Comparison of ENCODE assay signal across 8 cellular contexts in genomic region chr1:227379555-227379892, GRCh38.
"Had no signal": no experiment of that assay in that cellular context is flagged by ENCODE, and none has a peak within 500 bp of the region (broad histone marks: within the 10 kb centered on the region; RNA-seq: fewer than 3 reads in every experiment).

No MANE protein-coding gene starts in this region.

- H3K4me3 ChIP-seq: GM12878 had no signal

- ATAC-seq: GM12878 had no signal

- FAIRE-seq: G401.6, GM12878, GM12891, GM12892, GM18507, GM19239 had no signal

- DNase-seq: GDM1, GF-D8 had no signal
